ENCODE assay signal across 15 cellular contexts in the genomic region with DNA sequence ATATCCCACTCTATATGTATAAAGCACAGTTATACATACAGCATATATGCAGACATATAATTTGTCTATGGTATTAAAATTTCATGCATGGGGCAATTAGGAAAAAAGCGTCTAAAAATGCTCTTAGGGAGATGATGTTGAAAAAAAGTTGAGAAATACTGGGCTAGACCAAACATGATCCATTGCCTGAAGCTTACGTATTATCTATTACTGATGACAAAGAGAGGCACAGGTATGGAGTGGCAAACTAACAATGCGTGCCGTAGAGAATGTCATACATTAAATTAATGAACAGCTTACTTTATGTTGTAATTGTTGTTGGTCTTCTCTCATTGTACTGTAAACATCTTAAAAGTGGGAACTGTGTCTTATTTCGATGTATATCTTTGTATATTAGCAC. TPM values are rescaled to one million over a fixed set of nuclear protein-coding genes. Genes with fewer than 3 reads are reported as not detected.
DNase-seq lines count a peak whose midpoint lies in the region; ATAC-seq lines count a peak whose summit lies in the region.
"Had no signal": no experiment of that assay in that cellular context is flagged by ENCODE, and none has a peak within 500 bp of the region (broad histone marks: within the 10 kb centered on the region; RNA-seq: fewer than 3 reads in every experiment).

No MANE protein-coding gene starts in this region.

- peak overlapping the region; percentile 90 for H3K27ac Mint-ChIP-seq in activated naive CD4-positive, alpha-beta T cell treated with anti-CD3 and anti-CD28 coated beads, Interleukin-2, amount 50 U/mL, for 24 hours
- H3K27ac Mint-ChIP-seq in central memory CD8-positive, alpha-beta T cell (ENCODE audit: low read depth): peak overlapping the region; percentile 97

- H3K9me3 ChIP-seq in SK-N-MC (ENCODE audit: low read depth, low read length): no peaks in the 10 kb centered on the region
- H3K9me3 ChIP-seq: MG63 had no signal

- ATAC-seq in central memory CD8-positive, alpha-beta T cell (replicated peaks; ENCODE audit: extremely low read depth, poor library complexity, severe bottlenecking): no peak
- ATAC-seq in GM21723 (IDR thresholded peaks at IDR 0.05; ENCODE audit: unreplicated experiment): no peak
- no peak for ATAC-seq in left lobe of liver
- ATAC-seq in GM21825 (IDR thresholded peaks at IDR 0.05; ENCODE audit: unreplicated experiment): no peak
- ATAC-seq: GM23338, sciatic nerve had no signal

- no peak overlapping the region for H3K9ac ChIP-seq in SK-N-MC (ENCODE audit: insufficient read length)

- H3K9me3 Mint-ChIP-seq in activated naive CD4-positive, alpha-beta T cell treated with anti-CD3 and anti-CD28 coated beads, Interleukin-2, amount 50 U/mL, for 24 hours: no peaks in the 10 kb centered on the region
- no peaks in the 10 kb centered on the region for H3K9me3 Mint-ChIP-seq in central memory CD8-positive, alpha-beta T cell
- H3K9me3 Mint-ChIP-seq: GM23338 had no signal

- peaks cover 46% of the 10 kb centered on the region for H3K36me3 ChIP-seq in SK-N-MC (ENCODE audit: insufficient read depth, low read length)
- H3K36me3 ChIP-seq: MG63 had no signal

- peaks cover 84% of the 10 kb centered on the region for H3K4me1 Mint-ChIP-seq in activated naive CD4-positive, alpha-beta T cell treated with anti-CD3 and anti-CD28 coated beads, Interleukin-2, amount 50 U/mL, for 24 hours
- H3K4me1 Mint-ChIP-seq in central memory CD8-positive, alpha-beta T cell: peaks cover 91% of the 10 kb centered on the region

- peak overlapping the region; percentile 69 for H3K4me3 Mint-ChIP-seq in activated naive CD4-positive, alpha-beta T cell treated with anti-CD3 and anti-CD28 coated beads, Interleukin-2, amount 50 U/mL, for 24 hours
- H3K4me3 Mint-ChIP-seq in central memory CD8-positive, alpha-beta T cell: peak overlapping the region; percentile 76
- H3K4me3 Mint-ChIP-seq: GM23338 had no signal

- no peaks in the 10 kb centered on the region for H3K27me3 Mint-ChIP-seq in activated naive CD4-positive, alpha-beta T cell treated with anti-CD3 and anti-CD28 coated beads, Interleukin-2, amount 50 U/mL, for 24 hours
- H3K27me3 Mint-ChIP-seq in central memory CD8-positive, alpha-beta T cell: no peaks in the 10 kb centered on the region

- H3K4me3 ChIP-seq in SK-N-MC: no peak overlapping the region
- H3K4me3 ChIP-seq: GM23338, MG63 had no signal

- peaks cover 46% of the 10 kb centered on the region for H3K36me3 Mint-ChIP-seq in activated naive CD4-positive, alpha-beta T cell treated with anti-CD3 and anti-CD28 coated beads, Interleukin-2, amount 50 U/mL, for 24 hours
- peaks cover 73% of the 10 kb centered on the region for H3K36me3 Mint-ChIP-seq in central memory CD8-positive, alpha-beta T cell (ENCODE audit: insufficient read depth)

- H3K27ac ChIP-seq in SK-N-MC: peak overlapping the region; percentile 47; the same call in 1 of the 2 replicates

- DNase-seq in activated naive CD4-positive, alpha-beta T cell treated with anti-CD3 and anti-CD28 coated beads, Interleukin-2, amount 50 U/mL, for 16 hours: no peak
- DNase-seq in SK-N-MC (ENCODE audit: low read depth, low spot score) (no peak), SHP77 (lab: John Stamatoyannopoulos, UW) (no peak), left lobe of liver (ENCODE audit: low spot score) (no peak)
- no peak for DNase-seq in central memory CD8-positive, alpha-beta T cell (ENCODE audit: low spot score in 2 of 2)
- DNase-seq: DMS 273 treated with DMSO at 0.1 percent for 48 hours, mesenchymal stem cell, MG63, SHP77 treated with DMSO at 0.1 percent for 48 hours had no signal

RNA-seq across cellular contexts. Expression of a gene that starts 13.9 kb away (rescaled TPM):
- total RNA-seq in left lobe of liver: 0.70 TPM
- total RNA-seq: HT1080 had no signal
